In genomic region chr5:142888469-142889085, GRCh38 we compare ENCODE assay signal across 8 cellular contexts.
DNase-seq lines count a peak whose midpoint lies in the region; ATAC-seq and TF ChIP-seq lines count a peak whose summit lies in the region.

No MANE protein-coding gene starts in this region.

- ATAC-seq in activated T-helper 17 cell treated with anti-CD3 and anti-CD28 coated beads, Interleukin-2, amount 50 U/mL, for 72 hours (replicated peaks), result peak; percentile 44
- ATAC-seq in GM18870 (IDR thresholded peaks at IDR 0.05; ENCODE audit: unreplicated experiment), result no peak

- no peaks in the 10 kb centered on the region for H3K27me3 Mint-ChIP-seq in activated T-helper 17 cell treated with anti-CD3 and anti-CD28 coated beads, Interleukin-2, amount 50 U/mL, for 72 hours
- H3K27me3 Mint-ChIP-seq in activated T-helper 1 cell treated with anti-CD3 and anti-CD28 coated beads, Interleukin-12 subunit alpha, Interleukin-12 subunit beta, Interleukin-2, Interleukin-4 antibody, amounts not matched to agents 30 ng/mL and 10 ng/mL and 1 ng/mL, durations not matched to agents 14 hours and 24 hours and 36 hours (ENCODE audit: insufficient read depth), result no peaks in the 10 kb centered on the region

- no peak for TF ChIP-seq EP300 in sigmoid colon (IDR thresholded peaks at IDR 0.05)

- H3K27ac ChIP-seq in left ventricle myocardium inferior (replicated peaks) (peak overlapping the region; percentile 32), sigmoid colon (no peak overlapping the region)

- H3K27ac Mint-ChIP-seq in activated T-helper 17 cell treated with anti-CD3 and anti-CD28 coated beads, Interleukin-2, amount 50 U/mL, for 72 hours, result no peak overlapping the region
- H3K27ac Mint-ChIP-seq in activated T-helper 1 cell treated with anti-CD3 and anti-CD28 coated beads, Interleukin-12 subunit alpha, Interleukin-12 subunit beta, Interleukin-2, Interleukin-4 antibody, amounts not matched to agents 30 ng/mL and 10 ng/mL and 1 ng/mL, durations not matched to agents 14 hours and 24 hours and 36 hours, result no peak overlapping the region

- no peaks in the 10 kb centered on the region for H3K27me3 ChIP-seq in GM06990 (replicated peaks; ENCODE audit: control insufficient read depth, insufficient read depth, low read length)
- no peaks in the 10 kb centered on the region for H3K27me3 ChIP-seq in left ventricle myocardium inferior (ENCODE audit: low read depth)
- H3K27me3 ChIP-seq in sigmoid colon, result no peaks in the 10 kb centered on the region

- H3K4me1 ChIP-seq in left ventricle myocardium inferior (peaks cover 74% of the 10 kb centered on the region), sigmoid colon (peaks cover 0 to 5% (median under 1%) of the 10 kb centered on the region in 4 donors)

- TF ChIP-seq POLR2A in sigmoid colon (IDR thresholded peaks at IDR 0.05), result no peak

- H3K9me3 ChIP-seq in left ventricle myocardium inferior (replicated peaks) (no peaks in the 10 kb centered on the region), sigmoid colon (no peaks in the 10 kb centered on the region)

- H3K4me3 Mint-ChIP-seq in activated T-helper 17 cell treated with anti-CD3 and anti-CD28 coated beads, Interleukin-2, amount 50 U/mL, for 72 hours, result no peak overlapping the region
- H3K4me3 Mint-ChIP-seq in activated T-helper 1 cell treated with anti-CD3 and anti-CD28 coated beads, Interleukin-12 subunit alpha, Interleukin-12 subunit beta, Interleukin-2, Interleukin-4 antibody, amounts not matched to agents 30 ng/mL and 10 ng/mL and 1 ng/mL, durations not matched to agents 14 hours and 24 hours and 36 hours, result no peak overlapping the region

- DNase-seq in A172 (ENCODE audit: low spot score) (peak; percentile 79), GM06990 (ENCODE audit: extremely low read depth, insufficient read length) (no peak), NCI-H146 treated with DMSO at 0.1 percent for 48 hours (lab: John Stamatoyannopoulos, UW; ENCODE audit: unreplicated experiment) (peak; percentile 1), left ventricle myocardium inferior (no peak), sigmoid colon (no peak)
- no peak for DNase-seq in activated T-helper 1 cell treated with anti-CD3 and anti-CD28 coated beads, Interleukin-12 subunit alpha, Interleukin-12 subunit beta, Interleukin-2, Interleukin-4 antibody, amounts not matched to agents 30 ng/mL and 10 ng/mL and 1 ng/mL, durations not matched to agents 14 hours and 24 hours and 36 hours (ENCODE audit: low spot score)

- H3K4me3 ChIP-seq in GM06990 (replicated peaks; ENCODE audit: low read depth, low read length) (no peak overlapping the region), left ventricle myocardium inferior (no peak overlapping the region), sigmoid colon (no peak overlapping the region)

- no peaks in the 10 kb centered on the region for H3K36me3 Mint-ChIP-seq in activated T-helper 17 cell treated with anti-CD3 and anti-CD28 coated beads, Interleukin-2, amount 50 U/mL, for 72 hours (ENCODE audit: low read depth)
- H3K36me3 Mint-ChIP-seq in activated T-helper 1 cell treated with anti-CD3 and anti-CD28 coated beads, Interleukin-12 subunit alpha, Interleukin-12 subunit beta, Interleukin-2, Interleukin-4 antibody, amounts not matched to agents 30 ng/mL and 10 ng/mL and 1 ng/mL, durations not matched to agents 14 hours and 24 hours and 36 hours (ENCODE audit: low read depth), result no peaks in the 10 kb centered on the region

- H3K4me1 Mint-ChIP-seq in activated T-helper 17 cell treated with anti-CD3 and anti-CD28 coated beads, Interleukin-2, amount 50 U/mL, for 72 hours, result no peaks in the 10 kb centered on the region
- H3K4me1 Mint-ChIP-seq in activated T-helper 1 cell treated with anti-CD3 and anti-CD28 coated beads, Interleukin-12 subunit alpha, Interleukin-12 subunit beta, Interleukin-2, Interleukin-4 antibody, amounts not matched to agents 30 ng/mL and 10 ng/mL and 1 ng/mL, durations not matched to agents 14 hours and 24 hours and 36 hours (ENCODE audit: low read depth), result peaks cover 19% of the 10 kb centered on the region

- H3K36me3 ChIP-seq in GM06990 (ENCODE audit: control insufficient read depth, insufficient read depth, low read length), result no peaks in the 10 kb centered on the region
- peaks cover 4% of the 10 kb centered on the region for H3K36me3 ChIP-seq in left ventricle myocardium inferior
- H3K36me3 ChIP-seq in sigmoid colon, result no peaks in the 10 kb centered on the region

- intact Hi-C loops in left ventricle myocardium inferior (cut with micrococcal nuclease) (no loop called here), sigmoid colon (cut with DNase I) (loop anchor here (1.0 to 10.0 kb wide), 2 partner anchors 175 to 274 kb away; no protein-coding TSS in a partner anchor)
- intact Hi-C loops in activated T-helper 1 cell treated with anti-CD3 and anti-CD28 coated beads, Interleukin-12 subunit alpha, Interleukin-12 subunit beta, Interleukin-2, Interleukin-4 antibody, amounts not matched to agents 30 ng/mL and 10 ng/mL and 1 ng/mL, durations not matched to agents 14 hours and 24 hours and 36 hours (cut with micrococcal nuclease), result loop anchor here (1.0 to 2.0 kb wide), 5 partner anchors 140 to 278 kb away; no protein-coding TSS in a partner anchor

- no peaks in the 10 kb centered on the region for H3K9me3 Mint-ChIP-seq in activated T-helper 17 cell treated with anti-CD3 and anti-CD28 coated beads, Interleukin-2, amount 50 U/mL, for 72 hours
- no peaks in the 10 kb centered on the region for H3K9me3 Mint-ChIP-seq in activated T-helper 1 cell treated with anti-CD3 and anti-CD28 coated beads, Interleukin-12 subunit alpha, Interleukin-12 subunit beta, Interleukin-2, Interleukin-4 antibody, amounts not matched to agents 30 ng/mL and 10 ng/mL and 1 ng/mL, durations not matched to agents 14 hours and 24 hours and 36 hours

- TF ChIP-seq CTCF in GM06990 (IDR thresholded peaks at IDR 0.05; ENCODE audit: insufficient read depth, low read length, poor library complexity, severe bottlenecking), result peak; percentile 52
- TF ChIP-seq CTCF in left ventricle myocardium inferior (IDR thresholded peaks at IDR 0.05; ENCODE audit: borderline replicate concordance), result peak; percentile 87
- peak; percentile 30 to 75 (median 64) for TF ChIP-seq CTCF in sigmoid colon (IDR thresholded peaks at IDR 0.05)

- WGBS in sigmoid colon, 2 donors, result 50 to 59% methylated on average over 9 of the region's 9 CpGs

Comparison
In these comparisons a context has a peak if more than half of its experiments do, and no peak if none do; other contexts are left out.
1. DNase-seq: peak in A172 (single experiment) and NCI-H146 treated with DMSO at 0.1 percent for 48 hours (single experiment); none in GM06990 (single experiment), left ventricle myocardium inferior (single experiment), sigmoid colon (single experiment) and activated T-helper 1 cell treated with anti-CD3 and anti-CD28 coated beads, Interleukin-12 subunit alpha, Interleukin-12 subunit beta, Interleukin-2, Interleukin-4 antibody, amounts not matched to agents 30 ng/mL and 10 ng/mL and 1 ng/mL, durations not matched to agents 14 hours and 24 hours and 36 hours (single experiment).
2. Peak in every context shown above with its lines, with median percentiles within 50 percentile points of each other: CTCF ChIP-seq.